8 cellular contexts compared by ENCODE assay signal in genomic region chr12:54300732-54301427, GRCh38. TPM values are rescaled to one million over a fixed set of nuclear protein-coding genes. Genes with fewer than 3 reads are reported as not detected.
DNase-seq lines count a peak whose midpoint lies in the region; ATAC-seq, FAIRE-seq and TF ChIP-seq lines count a peak whose summit lies in the region.

NFE2 (minus strand) TSS chr12:54301015; CDS start chr12:54295248, 5,767 bp downstream.

- H3K9me3 ChIP-seq in parathyroid adenoma (ENCODE audit: control insufficient read depth, low read length): no peaks in the 10 kb centered on the region

- intact Hi-C loops in activated T-helper 1 cell treated with anti-CD3 and anti-CD28 coated beads, Interleukin-12 subunit alpha, Interleukin-12 subunit beta, Interleukin-2, Interleukin-4 antibody, amounts not matched to agents 30 ng/mL and 10 ng/mL and 1 ng/mL, durations not matched to agents 14 hours and 24 hours and 36 hours (cut with micrococcal nuclease): no loop called here
- intact Hi-C loops in Right ventricle myocardium superior (cut with DNase I): no loop called here

- peaks cover 65% of the 10 kb centered on the region for H3K27me3 Mint-ChIP-seq in activated T-helper 1 cell treated with anti-CD3 and anti-CD28 coated beads, Interleukin-12 subunit alpha, Interleukin-12 subunit beta, Interleukin-2, Interleukin-4 antibody, amounts not matched to agents 30 ng/mL and 10 ng/mL and 1 ng/mL, durations not matched to agents 14 hours and 24 hours and 36 hours (ENCODE audit: insufficient read depth)

- H3K27me3 ChIP-seq in parathyroid adenoma (ENCODE audit: control insufficient read depth, insufficient read depth, low read length): no peaks in the 10 kb centered on the region

- peak; percentile 57 to 61 for ATAC-seq in activated CD4-positive, CD25-positive, alpha-beta regulatory T cell treated with anti-CD3 and anti-CD28 coated beads, Interleukin-2, amount 50 U/mL, for 24 hours
- peak; percentile 60 for ATAC-seq in Right ventricle myocardium superior (ENCODE audit: poor library complexity)

- H3K27ac ChIP-seq in parathyroid adenoma: peak within 1 kb of the TSS; percentile 21

- peaks cover 24% of the 10 kb centered on the region for H3K4me1 ChIP-seq in parathyroid adenoma

- H3K27ac Mint-ChIP-seq in activated T-helper 1 cell treated with anti-CD3 and anti-CD28 coated beads, Interleukin-12 subunit alpha, Interleukin-12 subunit beta, Interleukin-2, Interleukin-4 antibody, amounts not matched to agents 30 ng/mL and 10 ng/mL and 1 ng/mL, durations not matched to agents 14 hours and 24 hours and 36 hours: no peak within 1 kb of the TSS

- H3K4me2 ChIP-seq in parathyroid adenoma (ENCODE audit: low read length): peak within 1 kb of the TSS; percentile 79

- H3K4me3 Mint-ChIP-seq in activated T-helper 1 cell treated with anti-CD3 and anti-CD28 coated beads, Interleukin-12 subunit alpha, Interleukin-12 subunit beta, Interleukin-2, Interleukin-4 antibody, amounts not matched to agents 30 ng/mL and 10 ng/mL and 1 ng/mL, durations not matched to agents 14 hours and 24 hours and 36 hours: peak within 1 kb of the TSS; percentile 27

- no peaks in the 10 kb centered on the region for H3K36me3 Mint-ChIP-seq in activated T-helper 1 cell treated with anti-CD3 and anti-CD28 coated beads, Interleukin-12 subunit alpha, Interleukin-12 subunit beta, Interleukin-2, Interleukin-4 antibody, amounts not matched to agents 30 ng/mL and 10 ng/mL and 1 ng/mL, durations not matched to agents 14 hours and 24 hours and 36 hours (ENCODE audit: low read depth)

- H3K9me3 Mint-ChIP-seq in activated T-helper 1 cell treated with anti-CD3 and anti-CD28 coated beads, Interleukin-12 subunit alpha, Interleukin-12 subunit beta, Interleukin-2, Interleukin-4 antibody, amounts not matched to agents 30 ng/mL and 10 ng/mL and 1 ng/mL, durations not matched to agents 14 hours and 24 hours and 36 hours: no peaks in the 10 kb centered on the region

- H3K9ac ChIP-seq in parathyroid adenoma: no peak within 1 kb of the TSS

- TF ChIP-seq CTCF in parathyroid adenoma (IDR thresholded peaks at IDR 0.05): peak; percentile 13

- FAIRE-seq in GM19239 (lab: Jason Lieb, UNC): no peak

- H2AFZ ChIP-seq in parathyroid adenoma: peak within 1 kb of the TSS; percentile 94

- H3K36me3 ChIP-seq in parathyroid adenoma (ENCODE audit: control insufficient read depth, insufficient read depth, low read length): no peaks in the 10 kb centered on the region

- no peaks in the 10 kb centered on the region for H3K79me2 ChIP-seq in parathyroid adenoma

- DNase-seq in activated CD4-positive, CD25-positive, alpha-beta regulatory T cell (lab: John Stamatoyannopoulos, UW): no peak
- peak; percentile 60 for DNase-seq in NCI-H2227 (lab: John Stamatoyannopoulos, UW; ENCODE audit: unreplicated experiment)
- DNase-seq in activated T-helper 1 cell treated with anti-CD3 and anti-CD28 coated beads, Interleukin-12 subunit alpha, Interleukin-12 subunit beta, Interleukin-2, Interleukin-4 antibody, amounts not matched to agents 30 ng/mL and 10 ng/mL and 1 ng/mL, durations not matched to agents 14 hours and 24 hours and 36 hours (ENCODE audit: low spot score): no peak
- DNase-seq in Right ventricle myocardium superior: peak; percentile 77
- no peak for DNase-seq in germinal center (ENCODE audit: low spot score)
- no peak for DNase-seq in GM19239 (ENCODE audit: insufficient read length, low spot score)

- peak within 1 kb of the TSS; percentile 50 for H3K4me3 ChIP-seq in parathyroid adenoma (ENCODE audit: low read depth, low read length)

- H3K4me1 Mint-ChIP-seq in activated T-helper 1 cell treated with anti-CD3 and anti-CD28 coated beads, Interleukin-12 subunit alpha, Interleukin-12 subunit beta, Interleukin-2, Interleukin-4 antibody, amounts not matched to agents 30 ng/mL and 10 ng/mL and 1 ng/mL, durations not matched to agents 14 hours and 24 hours and 36 hours (ENCODE audit: low read depth): peaks cover 21% of the 10 kb centered on the region

RNA-seq across cellular contexts. Expression of gene NFE2, which starts in this region (rescaled TPM):
- total RNA-seq in activated T-helper 1 cell treated with anti-CD3 and anti-CD28 coated beads, Interleukin-12 subunit alpha, Interleukin-12 subunit beta, Interleukin-2, Interleukin-4 antibody, amounts not matched to agents 30 ng/mL and 10 ng/mL and 1 ng/mL, durations not matched to agents 14 hours and 24 hours and 36 hours: not detected in 2 replicates
- 0.40 TPM for total RNA-seq in Right ventricle myocardium superior

Comparison
In these comparisons a context has a peak if more than half of its experiments do, and no peak if none do; other contexts are left out.
1. Peak in DNase-seq and ATAC-seq in Right ventricle myocardium superior; RNA of the gene not detected or under 1 TPM.